ENCODE assay signal across 12 cellular contexts in the genomic region with DNA sequence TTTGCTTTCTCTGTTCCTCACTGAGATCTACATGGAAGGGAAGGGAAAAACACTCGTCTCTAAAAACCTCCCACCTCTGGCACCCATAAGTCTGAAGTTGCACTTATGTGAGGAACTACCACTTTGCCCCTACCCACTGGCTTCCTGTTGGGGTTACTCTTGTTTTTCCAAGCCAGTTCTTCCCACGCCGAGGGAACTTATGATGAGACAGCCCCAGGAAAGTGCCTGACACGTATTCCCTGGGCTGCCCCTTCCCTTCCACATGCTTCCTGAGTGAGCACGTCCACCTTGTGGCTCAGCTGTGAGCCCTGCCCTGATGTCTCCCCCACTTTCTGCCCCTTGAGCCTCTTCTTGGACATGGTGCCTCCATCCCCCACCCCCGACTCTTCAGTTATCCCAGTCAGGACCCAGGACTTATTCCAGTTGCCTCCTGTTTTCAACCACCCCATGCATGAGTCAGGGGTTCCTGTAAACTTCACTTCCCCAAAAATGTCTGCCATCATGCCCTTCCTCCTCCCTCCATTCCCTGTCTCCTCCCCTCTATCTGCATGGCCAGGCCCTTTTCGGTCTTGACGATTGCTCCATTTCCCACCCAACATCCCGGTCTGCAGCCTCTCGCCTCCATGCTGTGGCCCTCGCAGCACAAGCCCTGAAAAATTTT. TPM values are rescaled to one million over a fixed set of nuclear protein-coding genes. Genes with fewer than 3 reads are reported as not detected.
A peak's percentile ranks its signal among the peaks of the same experiment; 100 is the strongest.
DNase-seq lines count a peak whose midpoint lies in the region; ATAC-seq and TF ChIP-seq lines count a peak whose summit lies in the region.
"Had no signal": no experiment of that assay in that cellular context is flagged by ENCODE, and none has a peak within 500 bp of the region (broad histone marks: within the 10 kb centered on the region; RNA-seq: fewer than 3 reads in every experiment).

No MANE protein-coding gene starts in this region.

- no peak overlapping the region for H4K8ac ChIP-seq in neuronal stem cell (ENCODE audit: low read depth, low read length)

- no peak for TF ChIP-seq POLR2A in gastroesophageal sphincter (IDR thresholded peaks at IDR 0.05)

- H2BK12ac ChIP-seq in neuronal stem cell (ENCODE audit: low read length), result no peak overlapping the region

- peaks cover 18% of the 10 kb centered on the region for H3K4me1 ChIP-seq in CD4-positive, alpha-beta memory T cell (ENCODE audit: insufficient read depth, low read length)
- H3K4me1 ChIP-seq in gastroesophageal sphincter (no peaks in the 10 kb centered on the region), neuronal stem cell (ENCODE audit: control insufficient read depth in 2 of 2, insufficient read depth in 1 of 2, low read depth in 1 of 2, low read length in 2 of 2) (peaks cover 0 to 4% of the 10 kb centered on the region in 2 donors)

- H3K4me3 ChIP-seq in CD4-positive, alpha-beta memory T cell (ENCODE audit: low read length in 2 of 2), result no peak overlapping the region
- H3K4me3 ChIP-seq in gastroesophageal sphincter, result no peak overlapping the region
- H3K4me3 ChIP-seq in neuronal stem cell (ENCODE audit: low read length in 2 of 2), result no peak overlapping the region
- H3K4me3 ChIP-seq: cardiac muscle cell, vagina had no signal

- DNase-seq in CD4-positive, alpha-beta memory T cell, result no peak
- DNase-seq in NOMO-1 (lab: John Stamatoyannopoulos, UW; ENCODE audit: unreplicated experiment in 2 of 2) (peak; percentile 83 to 88), neuronal stem cell (ENCODE audit: low spot score) (no peak), hepatic stellate cell (ENCODE audit: low spot score) (no peak)
- no peak for DNase-seq in stimulated activated naive CD4-positive, alpha-beta T cell (lab: John Stamatoyannopoulos, UW)
- DNase-seq: NCI-H187 treated with DMSO at 0.1 percent for 48 hours; stimulated activated CD4-positive, alpha-beta T cell treated with anti-CD3 and anti-CD28 coated beads, Interleukin-4, amount 100 ng/mL, for 4 hours had no signal

- no peak overlapping the region for H3K4ac ChIP-seq in neuronal stem cell (ENCODE audit: low read length)

- no peak overlapping the region for H3K23ac ChIP-seq in neuronal stem cell (ENCODE audit: low read depth, low read length, poor library complexity)

- H3K9ac ChIP-seq in neuronal stem cell (ENCODE audit: low read depth, low read length, poor library complexity), result no peak overlapping the region

- peaks cover 0 to 7% (median 0%) of the 10 kb centered on the region in 8 donors for H3K9me3 Mint-ChIP-seq in CD4-positive, alpha-beta memory T cell

- H3K36me3 Mint-ChIP-seq in CD4-positive, alpha-beta memory T cell, result no peaks in the 10 kb centered on the region

- no peak overlapping the region for H2BK15ac ChIP-seq in neuronal stem cell (ENCODE audit: low read length)

- H2AFZ ChIP-seq in neuronal stem cell (ENCODE audit: low read length), result no peak overlapping the region

- peaks cover 13 to 27% (median 20%) of the 10 kb centered on the region in 4 donors for H3K4me1 Mint-ChIP-seq in CD4-positive, alpha-beta memory T cell

- peaks cover 2 to 5% of the 10 kb centered on the region in 2 donors for H3K27me3 Mint-ChIP-seq in CD4-positive, alpha-beta memory T cell

- no peaks in the 10 kb centered on the region for H3K9me3 ChIP-seq in CD4-positive, alpha-beta memory T cell (ENCODE audit: control insufficient read depth in 1 of 2, low read length in 2 of 2)
- H3K9me3 ChIP-seq in gastroesophageal sphincter (no peaks in the 10 kb centered on the region), neuronal stem cell (replicated peaks in 1 of 2; ENCODE audit: control insufficient read depth in 2 of 2, insufficient read depth in 1 of 2, low read depth in 1 of 2, low read length in 2 of 2) (no peaks in the 10 kb centered on the region)
- H3K9me3 ChIP-seq: vagina had no signal

- no peaks in the 10 kb centered on the region for H3K27me3 ChIP-seq in CD4-positive, alpha-beta memory T cell (ENCODE audit: insufficient read depth, low read length)
- H3K27me3 ChIP-seq in gastroesophageal sphincter (peaks cover 58% of the 10 kb centered on the region), neuronal stem cell (ENCODE audit: control insufficient read depth in 3 of 3, insufficient read depth in 3 of 3, low read depth in 1 of 3, low read length in 3 of 3) (peaks cover 0 to 27% (median 0%) of the 10 kb centered on the region in 3 experiments)
- H3K27me3 ChIP-seq: cardiac muscle cell, vagina had no signal

- peak overlapping the region; percentile 63 for H3K14ac ChIP-seq in neuronal stem cell (ENCODE audit: low read length)

- no peaks in the 10 kb centered on the region for H3K79me1 ChIP-seq in neuronal stem cell (ENCODE audit: low read depth, low read length)

- H3K18ac ChIP-seq in neuronal stem cell (ENCODE audit: low read length), result peak overlapping the region; percentile 65

- CTCF ChIA-PET in CD4-positive, alpha-beta memory T cell (lab: Charles Lee; ENCODE audit: partially characterized antibody), result interaction anchor here (1.0 to 1.4 kb wide), 2 partner anchors 11 to 21 kb away, joined by 3 to 4 read pairs; no protein-coding TSS in a partner anchor

- H2AK5ac ChIP-seq in neuronal stem cell (ENCODE audit: low read depth, low read length), result no peak overlapping the region

- no peak overlapping the region for H2BK120ac ChIP-seq in neuronal stem cell (ENCODE audit: low read depth, low read length)

- no peak for TF ChIP-seq EP300 in gastroesophageal sphincter (IDR thresholded peaks at IDR 0.05)

- peak overlapping the region in 4 of 7 donors; percentile 35 to 71 (median 49) for H3K27ac Mint-ChIP-seq in CD4-positive, alpha-beta memory T cell

- peak; percentile 65 for ATAC-seq in gastroesophageal sphincter
- ATAC-seq in HG02870 (IDR thresholded peaks at IDR 0.05; ENCODE audit: unreplicated experiment), result no peak
- ATAC-seq in GM19035 (IDR thresholded peaks at IDR 0.05; ENCODE audit: unreplicated experiment), result no peak

- POLR2A ChIA-PET in CD4-positive, alpha-beta memory T cell (lab: Charles Lee; ENCODE audit: partially characterized antibody), result no interaction called here

- H2BK5ac ChIP-seq in neuronal stem cell (ENCODE audit: low read length), result no peak overlapping the region

- no peaks in the 10 kb centered on the region for H3K36me3 ChIP-seq in CD4-positive, alpha-beta memory T cell (ENCODE audit: insufficient read depth, low read length)
- H3K36me3 ChIP-seq in gastroesophageal sphincter (no peaks in the 10 kb centered on the region), neuronal stem cell (replicated peaks in 1 of 2; ENCODE audit: control insufficient read depth in 2 of 2, insufficient read depth in 2 of 2, low read length in 2 of 2) (no peaks in the 10 kb centered on the region)
- H3K36me3 ChIP-seq: cardiac muscle cell, vagina had no signal

- WGBS in gastroesophageal sphincter (ENCODE audit: low coverage in 1 of 2), 2 donors, result 39 to 50% methylated on average over 9 to 11 of the region's 11 CpGs
- WGBS in neuronal stem cell (ENCODE audit: extremely low coverage in 2 of 2, insufficient read length in 2 of 2, insufficient replicate concordance in 1 of 2), 2 donors, result no CpG with 5 or more reads among the region's 11 CpGs

- H4K91ac ChIP-seq in neuronal stem cell (ENCODE audit: low read depth, low read length, poor library complexity), result no peak overlapping the region

- H3K27ac ChIP-seq in CD4-positive, alpha-beta memory T cell (ENCODE audit: low read depth, low read length), result no peak overlapping the region
- H3K27ac ChIP-seq in gastroesophageal sphincter (peak overlapping the region in 2 of 4 donors; percentile 24 to 46), neuronal stem cell (replicated peaks; ENCODE audit: low read length) (no peak overlapping the region)
- H3K27ac ChIP-seq: cardiac muscle cell, vagina had no signal

- H3K4me3 Mint-ChIP-seq in CD4-positive, alpha-beta memory T cell, result peak overlapping the region in 3 of 8 donors; percentile 25 to 51 (median 41)

- no peak for TF ChIP-seq CTCF in gastroesophageal sphincter (IDR thresholded peaks at IDR 0.05)

- intact Hi-C loops in CD4-positive, alpha-beta memory T cell (cut with micrococcal nuclease), result no loop called here

- no peak overlapping the region for H3K4me2 ChIP-seq in neuronal stem cell (ENCODE audit: insufficient read depth, low read length, poor library complexity, severe bottlenecking)

RNA-seq across cellular contexts. Expression of gene SIGLEC7, which starts 5.1 kb away (rescaled TPM):
- total RNA-seq in CD4-positive, alpha-beta memory T cell, result under 1 TPM; 0.25 to 0.52 TPM
- polyA plus RNA-seq in CD4-positive, alpha-beta memory T cell, result under 1 TPM in 1 of 2 donors, not detected in 1; 0.57 TPM
- 1 to 10 TPM in 2 of 4 donors, under 1 TPM in 1, not detected in 1; 0.46 to 4.4 (median 2.8) TPM for total RNA-seq in gastroesophageal sphincter
- polyA plus RNA-seq in neuronal stem cell (2013, experiment 1 of 2), result not detected
- not detected for polyA plus RNA-seq in neuronal stem cell (2013, experiment 2 of 2)
- total RNA-seq: cardiac muscle cell had no signal
- polyA plus RNA-seq: cardiac muscle cell had no signal

RNA-seq across cellular contexts. Expression of gene SIGLEC9, which starts 12.3 kb away (rescaled TPM):
- total RNA-seq in CD4-positive, alpha-beta memory T cell, result 1 to 10 TPM; 3.4 to 3.9 TPM
- polyA plus RNA-seq in CD4-positive, alpha-beta memory T cell, result 1 to 10 TPM; 2.4 to 2.6 TPM
- total RNA-seq in gastroesophageal sphincter, result 1 to 10 TPM in 3 of 4 donors, under 1 TPM in 1; 0.62 to 9.2 (median 4.0) TPM
- 0.01 TPM for polyA plus RNA-seq in neuronal stem cell (2013, experiment 1 of 2)
- polyA plus RNA-seq in neuronal stem cell (2013, experiment 2 of 2), result not detected
- total RNA-seq: cardiac muscle cell had no signal
- polyA plus RNA-seq: cardiac muscle cell had no signal

RNA-seq across cellular contexts. Expression of gene CTU1, which starts 28.8 kb away (rescaled TPM):
- total RNA-seq in CD4-positive, alpha-beta memory T cell, result 10 to 100 TPM; 11.4 TPM
- polyA plus RNA-seq in CD4-positive, alpha-beta memory T cell, result 1 to 10 TPM; 1.4 to 9.2 TPM
- 10 to 100 TPM in 3 of 4 donors, 1 to 10 TPM in 1; 9.8 to 12.8 (median 11.4) TPM for total RNA-seq in gastroesophageal sphincter
- polyA plus RNA-seq in neuronal stem cell (2013, experiment 1 of 2), result 2.5 TPM
- polyA plus RNA-seq in neuronal stem cell (2013, experiment 2 of 2), result 2.5 TPM

RNA-seq across cellular contexts. Expression of gene KLK14, which starts 54.3 kb away (rescaled TPM):
- 1 to 10 TPM in 1 of 2 experiments, not detected in 1; 1.1 TPM for total RNA-seq in CD4-positive, alpha-beta memory T cell
- polyA plus RNA-seq in CD4-positive, alpha-beta memory T cell, result not detected
- not detected for total RNA-seq in gastroesophageal sphincter
- 0.11 TPM for polyA plus RNA-seq in neuronal stem cell (2013, experiment 1 of 2)
- polyA plus RNA-seq in neuronal stem cell (2013, experiment 2 of 2), result 0.25 TPM
- total RNA-seq: vagina had no signal
- polyA plus RNA-seq: cardiac muscle cell had no signal

Comparison
In these comparisons a context has a peak if more than half of its experiments do, and no peak if none do; other contexts are left out.
1. DNase-seq: peak in NOMO-1 (2 of 2); none in CD4-positive, alpha-beta memory T cell (0 of 5), neuronal stem cell (single experiment), hepatic stellate cell (single experiment) and stimulated activated naive CD4-positive, alpha-beta T cell (0 of 6).